19 cellular contexts compared by ENCODE assay signal in genomic region chr18:8703181-8703638, GRCh38. TPM values are rescaled to one million over a fixed set of nuclear protein-coding genes. Genes with fewer than 3 reads are reported as not detected.
DNase-seq lines count a peak whose midpoint lies in the region; ATAC-seq and TF ChIP-seq lines count a peak whose summit lies in the region.
"Had no signal": no experiment of that assay in that cellular context is flagged by ENCODE, and none has a peak within 500 bp of the region (broad histone marks: within the 10 kb centered on the region; RNA-seq: fewer than 3 reads in every experiment).

No MANE protein-coding gene starts in this region.

- H3K27me3 Mint-ChIP-seq in T-helper 17 cell = peaks cover 61% of the 10 kb centered on the region
- peaks cover 53% of the 10 kb centered on the region for H3K27me3 Mint-ChIP-seq in stimulated activated memory B cell treated with anti-CD40 and anti-IgM and Interleukin-4, amounts not matched to agents 10 μg/mL and 1 μg/mL and 100 μg/mL, for 72 hours

- H3K4me1 Mint-ChIP-seq in T-helper 17 cell = peaks cover 22% of the 10 kb centered on the region
- H3K4me1 Mint-ChIP-seq in stimulated activated memory B cell treated with anti-CD40 and anti-IgM and Interleukin-4, amounts not matched to agents 10 μg/mL and 1 μg/mL and 100 μg/mL, for 72 hours = peaks cover 31% of the 10 kb centered on the region

- TF ChIP-seq CTCF in gastroesophageal sphincter (IDR thresholded peaks at IDR 0.05) = no peak

- peak overlapping the region; percentile 9 for H3K4me3 Mint-ChIP-seq in T-helper 17 cell
- peak overlapping the region; percentile 15 for H3K4me3 Mint-ChIP-seq in stimulated activated memory B cell treated with anti-CD40 and anti-IgM and Interleukin-4, amounts not matched to agents 10 μg/mL and 1 μg/mL and 100 μg/mL, for 72 hours

- peaks cover 9% of the 10 kb centered on the region for H3K36me3 Mint-ChIP-seq in T-helper 17 cell (ENCODE audit: low read depth)
- no peaks in the 10 kb centered on the region for H3K36me3 Mint-ChIP-seq in stimulated activated memory B cell treated with anti-CD40 and anti-IgM and Interleukin-4, amounts not matched to agents 10 μg/mL and 1 μg/mL and 100 μg/mL, for 72 hours

- H3K9me3 ChIP-seq in T-helper 17 cell (ENCODE audit: control insufficient read depth, low read length, poor library complexity, severe bottlenecking) (no peaks in the 10 kb centered on the region), gastroesophageal sphincter (no peaks in the 10 kb centered on the region)
- H3K9me3 ChIP-seq: esophagus squamous epithelium, psoas muscle had no signal

- no peak for TF ChIP-seq EP300 in gastroesophageal sphincter (IDR thresholded peaks at IDR 0.05)

- H3K27ac ChIP-seq in gastroesophageal sphincter = peak overlapping the region in 3 of 4 donors; percentile 90 to 95 (median 92)

- H3K36me3 ChIP-seq in gastroesophageal sphincter = no peaks in the 10 kb centered on the region
- H3K36me3 ChIP-seq: esophagus squamous epithelium had no signal

- no peaks in the 10 kb centered on the region for H3K9me3 Mint-ChIP-seq in stimulated activated memory B cell treated with anti-CD40 and anti-IgM and Interleukin-4, amounts not matched to agents 10 μg/mL and 1 μg/mL and 100 μg/mL, for 72 hours

- 64 to 80% methylated on average over 2 to 12 of the region's 23 CpGs for WGBS in gastroesophageal sphincter (ENCODE audit: low coverage in 1 of 2), 2 donors

- no peak for ATAC-seq in T-helper 17 cell
- ATAC-seq in gastroesophageal sphincter = no peak
- ATAC-seq in stimulated activated memory B cell treated with anti-CD40 and anti-IgM and Interleukin-4, amounts not matched to agents 10 μg/mL and 1 μg/mL and 100 μg/mL, for 72 hours = no peak
- ATAC-seq in GM19455 (IDR thresholded peaks at IDR 0.05; ENCODE audit: unreplicated experiment) = no peak
- no peak for ATAC-seq in sciatic nerve
- ATAC-seq: psoas muscle had no signal

- DNase-seq in NCI-H2227 (lab: John Stamatoyannopoulos, UW; ENCODE audit: unreplicated experiment) (peak; percentile 20), NCI-H2227 treated with DMSO at 0.1 percent for 48 hours (lab: John Stamatoyannopoulos, UW) (no peak), T-helper 17 cell (no peak), sciatic nerve (ENCODE audit: low spot score) (no peak), middle frontal gyrus (ENCODE audit: extremely low spot score, low spot score) (no peak)
- DNase-seq: 8988T; activated CD4-positive, alpha-beta T cell treated with anti-CD3 and anti-CD28 coated beads for 48 hours; amniotic stem cell; COR-L47; esophagus squamous epithelium; Kasumi-1; kidney glomerular epithelial cell; NCI-H1694 treated with DMSO at 0.1 percent for 48 hours; psoas muscle; stimulated activated CD4-positive, alpha-beta T cell treated with anti-CD3 and anti-CD28 coated beads, Interleukin-15, amount 100 ng/mL, for 24 hours; substantia nigra had no signal

- H3K27me3 ChIP-seq in gastroesophageal sphincter = no peaks in the 10 kb centered on the region

- H3K4me1 ChIP-seq in gastroesophageal sphincter = peaks cover 0 to 41% (median 2%) of the 10 kb centered on the region in 3 donors

- intact Hi-C loops in sciatic nerve (cut with DNase I) = no loop called here

- no peak for TF ChIP-seq POLR2A in gastroesophageal sphincter (IDR thresholded peaks at IDR 0.05)

- H3K4me3 ChIP-seq in gastroesophageal sphincter = no peak overlapping the region

- no peak overlapping the region for H3K27ac Mint-ChIP-seq in T-helper 17 cell
- no peak overlapping the region for H3K27ac Mint-ChIP-seq in stimulated activated memory B cell treated with anti-CD40 and anti-IgM and Interleukin-4, amounts not matched to agents 10 μg/mL and 1 μg/mL and 100 μg/mL, for 72 hours

RNA-seq across cellular contexts. Expression of gene MTCL1, which starts 2.1 kb away (rescaled TPM):
- 1 to 10 TPM in 1 of 2 donors, under 1 TPM in 1; 0.22 to 2.1 TPM for total RNA-seq in T-helper 17 cell
- 10 to 100 TPM; 35.0 to 68.0 (median 51.4) TPM for total RNA-seq in gastroesophageal sphincter
- 14.6 TPM for total RNA-seq in sciatic nerve
